ENCODE assay signal across 19 cellular contexts in genomic region chr3:128576290-128576689, GRCh38.
DNase-seq lines count a peak whose midpoint lies in the region; ATAC-seq, FAIRE-seq and TF ChIP-seq lines count a peak whose summit lies in the region.
"Had no signal": no experiment of that assay in that cellular context is flagged by ENCODE, and none has a peak within 500 bp of the region (broad histone marks: within the 10 kb centered on the region; RNA-seq: fewer than 3 reads in every experiment).

No MANE protein-coding gene starts in this region.

- peaks cover 14% of the 10 kb centered on the region for H3K9me3 Mint-ChIP-seq in nephron progenitor cell

- H3K79me2 ChIP-seq in K562 (ENCODE audit: control insufficient read depth, insufficient read depth, low read length) (no peaks in the 10 kb centered on the region), H1 (ENCODE audit: control insufficient read depth in 1 of 2, insufficient read depth in 2 of 2, low read length in 2 of 2) (no peaks in the 10 kb centered on the region), osteoblast (ENCODE audit: insufficient read depth, low read length) (no peaks in the 10 kb centered on the region)

- no peak overlapping the region for H3K4me3 ChIP-seq in K562
- H3K4me3 ChIP-seq in H1 (ENCODE audit: extremely low read depth in 1 of 4, insufficient read depth in 2 of 4, low read depth in 3 of 4, low read length in 4 of 4), result no peak overlapping the region
- H3K4me3 ChIP-seq in osteoblast (ENCODE audit: insufficient read depth, low read length), result no peak overlapping the region
- H3K4me3 ChIP-seq: GM23338, HAP-1 had no signal

- H3K9me3 ChIP-seq in K562 (replicated peaks; ENCODE audit: control insufficient read depth, insufficient read depth, low read depth, low read length) (peaks cover 5% of the 10 kb centered on the region), H1 (ENCODE audit: insufficient read depth in 2 of 2, low read depth in 1 of 2, low read length in 1 of 2) (peaks cover 4 to 6% of the 10 kb centered on the region in 2 experiments; a peak in 3 of 4 replicates), osteoblast (ENCODE audit: low read depth, low read length) (peaks cover 4% of the 10 kb centered on the region)

- no peak for FAIRE-seq in K562 (lab: Jason Lieb, UNC)
- no peak for FAIRE-seq in H1 (lab: Jason Lieb, UNC)
- FAIRE-seq: GM12891, GM18507, H54 had no signal

- peak overlapping the region; percentile 73 for H3K27ac Mint-ChIP-seq in nephron progenitor cell
- H3K27ac Mint-ChIP-seq: CD4-positive, alpha-beta memory T cell; GM23338; HFFc6 had no signal

- no peak overlapping the region for H2BK20ac ChIP-seq in H1 (ENCODE audit: low read length)

- TF ChIP-seq CTCF in K562 (IDR thresholded peaks at IDR 0.05 in 2 of 3, conservative IDR thresholded peaks at IDR 0.05 in 1 of 3; ENCODE audit: insufficient read depth in 2 of 3, low read depth in 1 of 3, low read length in 3 of 3), result no peak
- TF ChIP-seq CTCF in H1 (IDR thresholded peaks at IDR 0.05; ENCODE audit: control extremely low read depth in 1 of 3, insufficient read depth in 1 of 3, low read depth in 1 of 3, low read length in 3 of 3), result no peak
- TF ChIP-seq CTCF in nephron progenitor cell (IDR thresholded peaks at IDR 0.05), result no peak
- TF ChIP-seq CTCF in osteoblast (IDR thresholded peaks at IDR 0.05; ENCODE audit: extremely low read depth, low read depth, low read length), result no peak

- TF ChIP-seq RAD21 in K562 (CRISPR knock-in tag; conservative IDR thresholded peaks at IDR 0.05 in 1 of 2, IDR thresholded peaks at IDR 0.05 in 1 of 2) (no peak), H1 (IDR thresholded peaks at IDR 0.05 in 1 of 2, conservative IDR thresholded peaks at IDR 0.05 in 1 of 2; ENCODE audit: low read depth in 2 of 2, low read length in 2 of 2) (no peak)

- no peak for ATAC-seq in K562
- ATAC-seq: GM23338 had no signal

- DNase-seq in K562 (ENCODE audit: extremely low read depth in 1 of 4, low spot score in 3 of 4) (no peak), H1 (ENCODE audit: low read depth in 1 of 2, low spot score in 2 of 2) (no peak), nephron progenitor cell (no peak), osteoblast (ENCODE audit: insufficient read length, low spot score, missing footprints) (peak; percentile 11), T-helper 9 cell (no peak), NAMALWA (ENCODE audit: low spot score) (no peak), dedifferentiated amniotic fluid mesenchymal stem cell (ENCODE audit: extremely low spot score) (no peak)
- DNase-seq: C1 segment of cervical spinal cord; Calu3; CD4-positive, alpha-beta memory T cell; DMS53; DMS79 treated with DMSO at 0.1 percent for 48 hours; GF-D8; HFFc6 had no signal

- no peak overlapping the region for H3K9ac ChIP-seq in K562 (ENCODE audit: insufficient read depth in 1 of 2, low read depth in 2 of 2, low read length in 2 of 2)
- H3K9ac ChIP-seq in H1 (replicated peaks in 1 of 4; ENCODE audit: extremely low read depth in 1 of 4, low read depth in 3 of 4, low read length in 3 of 4), result no peak overlapping the region

- no peak overlapping the region for H3K4me3 Mint-ChIP-seq in nephron progenitor cell
- H3K4me3 Mint-ChIP-seq: CD4-positive, alpha-beta memory T cell; GM23338; HFFc6 had no signal

- no peak overlapping the region for H4K91ac ChIP-seq in H1 (replicated peaks; ENCODE audit: insufficient read length, low read length)

- POLR2A ChIA-PET in K562 (lab: Yijun Ruan, JAX) (interaction anchor here (1.0 kb wide), 1 partner anchor 29 kb away, joined by 3 read pairs; no protein-coding TSS in a partner anchor), H1 (lab: Charles Lee; ENCODE audit: partially characterized antibody) (interaction anchor here (1.1 kb wide), 1 partner anchor 22 kb away, joined by 3 read pairs; no protein-coding TSS in a partner anchor)

- H2AFZ ChIP-seq in K562 (ENCODE audit: low read depth, low read length) (no peak overlapping the region), H1 (ENCODE audit: low read length) (no peak overlapping the region), osteoblast (ENCODE audit: low read length) (no peak overlapping the region)
- H2AFZ ChIP-seq: GM23338 had no signal

- no peak overlapping the region for H3K18ac ChIP-seq in H1 (ENCODE audit: extremely low read depth, low read length)

- peak overlapping the region; percentile 36; the same call in 1 of the 2 replicates for H2BK15ac ChIP-seq in H1 (ENCODE audit: low read length)

- H4K5ac ChIP-seq in H1 (ENCODE audit: insufficient read length, low read depth, low read length), result no peak overlapping the region

- H3K27me3 ChIP-seq in K562 (ENCODE audit: control insufficient read depth in 2 of 2, insufficient read depth in 2 of 2, low read length in 2 of 2) (no peaks in the 10 kb centered on the region), H1 (replicated peaks in 1 of 4; ENCODE audit: control insufficient read depth in 3 of 4, extremely low read depth in 1 of 4, insufficient read depth in 3 of 4, low read length in 3 of 4) (no peaks in the 10 kb centered on the region; a peak in 1 of 7 replicates), osteoblast (ENCODE audit: insufficient read depth, low read length) (peaks cover 26% of the 10 kb centered on the region)

- H3K79me1 ChIP-seq in H1 (ENCODE audit: low read depth, low read length), result no peaks in the 10 kb centered on the region

- H3K14ac ChIP-seq in H1 (ENCODE audit: insufficient read length), result no peak overlapping the region

- TF ChIP-seq EP300 in K562 (IDR thresholded peaks at IDR 0.05; ENCODE audit: low read length), result no peak
- TF ChIP-seq EP300 in H1 (IDR thresholded peaks at IDR 0.05; ENCODE audit: borderline replicate concordance in 1 of 2, low read depth in 2 of 2, low read length in 2 of 2), result no peak

- no peaks in the 10 kb centered on the region for H3K9me1 ChIP-seq in K562 (ENCODE audit: control insufficient read depth, insufficient read depth, low read length)

- intact Hi-C loops in K562 (cut with micrococcal nuclease), result no loop called here

- BruUV-seq in K562 (replicated peaks; lab: Mats Ljungman, UMichigan), result no TSS peak

- CTCF ChIA-PET in K562 (lab: Yijun Ruan, JAX; ENCODE audit: low intra/inter-chr PET ratio), result no interaction called here
- CTCF ChIA-PET in H1 (lab: Charles Lee; ENCODE audit: partially characterized antibody), result interaction anchor here (0.7 to 14.5 kb wide), 8 partner anchors 7 to 350 kb away, joined by 3 to 182 read pairs (median 4); no protein-coding TSS in a partner anchor

- no peak overlapping the region for H3K23ac ChIP-seq in H1 (ENCODE audit: insufficient read length)

- H4K20me1 ChIP-seq in K562 (replicated peaks; ENCODE audit: control insufficient read depth, insufficient read depth, low read length), result no peaks in the 10 kb centered on the region
- H4K20me1 ChIP-seq in H1 (replicated peaks in 1 of 2; ENCODE audit: control insufficient read depth in 1 of 2, insufficient read depth in 2 of 2, low read length in 2 of 2), result no peaks in the 10 kb centered on the region
- H4K20me1 ChIP-seq in osteoblast (ENCODE audit: insufficient read depth, low read length), result no peaks in the 10 kb centered on the region

- H3K4me1 ChIP-seq in K562 (replicated peaks in 1 of 2; ENCODE audit: control insufficient read depth in 2 of 2, insufficient read depth in 2 of 2, low read length in 2 of 2) (peaks cover 20 to 42% of the 10 kb centered on the region in 2 experiments; a peak in 4 of 5 replicates), H1 (replicated peaks in 1 of 4; ENCODE audit: control insufficient read depth in 3 of 4, insufficient read depth in 4 of 4, low read length in 3 of 4) (peaks cover 0 to 7% (median 2%) of the 10 kb centered on the region in 4 experiments; a peak in 3 of 7 replicates), osteoblast (ENCODE audit: insufficient read depth, low read length) (no peaks in the 10 kb centered on the region)
- H3K4me1 ChIP-seq: HAP-1 had no signal

- H3K4ac ChIP-seq in H1 (replicated peaks; ENCODE audit: insufficient read length, low read depth, low read length), result no peak overlapping the region

- H2BK120ac ChIP-seq in H1 (replicated peaks; ENCODE audit: low read depth, low read length), result no peak overlapping the region

- H4K8ac ChIP-seq in H1 (ENCODE audit: extremely low read depth, insufficient read depth, low read length), result no peak overlapping the region

- 71% methylated on average over 7 of the region's 10 CpGs for WGBS in K562 (ENCODE audit: insufficient coverage, low coverage, missing lambda C conversion rate)
- 89% methylated on average over 10 of the region's 10 CpGs; no CpG with 5 or more reads in 1 of the 2 experiments for WGBS in H1 (ENCODE audit: extremely low coverage in 1 of 2, insufficient coverage in 1 of 2, insufficient read length in 1 of 2, insufficient replicate concordance in 2 of 2, low coverage in 1 of 2, low lambda C conversion rate in 2 of 2, missing lambda C conversion rate in 1 of 2), 2 experiments

- no peak for TF ChIP-seq POLR2A in K562 (conservative IDR thresholded peaks at IDR 0.05)
- TF ChIP-seq POLR2A in H1 (IDR thresholded peaks at IDR 0.05; ENCODE audit: control extremely low read depth in 1 of 2, low read depth in 2 of 2, low read length in 2 of 2), result no peak

- H2AK5ac ChIP-seq in H1 (ENCODE audit: low read depth, low read length), result no peak overlapping the region

- H2BK12ac ChIP-seq in H1 (ENCODE audit: low read depth, low read length), result no peak overlapping the region

- peaks cover 8% of the 10 kb centered on the region for H3K27me3 Mint-ChIP-seq in nephron progenitor cell (ENCODE audit: low read depth, poor library complexity)

- H3K36me3 ChIP-seq in K562 (ENCODE audit: control insufficient read depth, insufficient read depth, low read length), result no peaks in the 10 kb centered on the region
- H3K36me3 ChIP-seq in H1 (ENCODE audit: control insufficient read depth in 2 of 4, insufficient read depth in 4 of 4, low read length in 3 of 4), result no peaks in the 10 kb centered on the region
- H3K36me3 ChIP-seq in osteoblast (ENCODE audit: insufficient read depth, low read length), result no peaks in the 10 kb centered on the region
- H3K36me3 ChIP-seq: HAP-1 had no signal

- H3K36me3 Mint-ChIP-seq in nephron progenitor cell (ENCODE audit: low read depth), result no peaks in the 10 kb centered on the region
- H3K36me3 Mint-ChIP-seq: CD4-positive, alpha-beta memory T cell had no signal

- H3K4me2 ChIP-seq in K562 (ENCODE audit: insufficient read depth, low read length) (no peak overlapping the region), H1 (ENCODE audit: insufficient read depth in 1 of 2, low read depth in 2 of 2, low read length in 2 of 2) (no peak overlapping the region), osteoblast (ENCODE audit: insufficient read depth, low read length) (no peak overlapping the region)
- H3K4me2 ChIP-seq: GM23338 had no signal

- in situ Hi-C loops in K562 (cut with MboI), result no loop called here

- H3K27ac ChIP-seq in K562 (ENCODE audit: extremely low read depth, low read depth, low read length) (no peak overlapping the region), H1 (ENCODE audit: low read depth, low read length) (no peak overlapping the region), osteoblast (ENCODE audit: low read depth, low read length) (no peak overlapping the region)

- peaks cover 11% of the 10 kb centered on the region for H3K4me1 Mint-ChIP-seq in nephron progenitor cell

- no peaks in the 10 kb centered on the region; the same call in 1 of the 2 replicates for H3K23me2 ChIP-seq in H1 (ENCODE audit: low read depth, low read length)

- H3K56ac ChIP-seq in H1 (replicated peaks; ENCODE audit: insufficient read length, low read depth, low read length), result no peak overlapping the region

- H2BK5ac ChIP-seq in H1 (ENCODE audit: low read depth, low read length), result no peak overlapping the region

TF ChIP-seq in H1, 55 proteins besides CTCF, POLR2A, EP300 and RAD21 (continues in another document):
- TF ChIP-seq SRF (IDR thresholded peaks at IDR 0.05; ENCODE audit: low read depth, low read length), result no peak
